ENCODE assay signal across 20 cellular contexts in the genomic region with DNA sequence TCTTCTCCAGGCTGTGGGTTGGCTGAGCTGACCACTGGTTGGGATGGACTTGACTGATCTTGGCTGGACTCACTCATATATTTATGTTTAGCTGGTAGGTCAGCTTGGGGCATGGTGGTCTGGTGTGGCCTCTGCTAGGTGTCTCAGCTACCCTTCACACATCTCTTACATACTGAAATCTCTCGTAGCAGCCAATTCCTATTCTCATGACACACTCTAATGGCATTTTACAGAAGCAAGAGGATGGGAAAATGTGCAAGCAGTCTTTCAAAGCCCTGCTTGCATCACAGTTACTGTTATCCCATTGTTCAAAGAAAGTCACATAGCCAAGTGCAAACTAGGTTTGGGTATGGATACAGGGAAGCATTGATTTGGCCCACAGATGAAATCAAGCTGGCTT. TPM values are rescaled to one million over a fixed set of nuclear protein-coding genes. Genes with fewer than 3 reads are reported as not detected.
DNase-seq lines count a peak whose midpoint lies in the region; ATAC-seq, FAIRE-seq and TF ChIP-seq lines count a peak whose summit lies in the region.
"Had no signal": no experiment of that assay in that cellular context is flagged by ENCODE, and none has a peak within 500 bp of the region (broad histone marks: within the 10 kb centered on the region; RNA-seq: fewer than 3 reads in every experiment).

No MANE protein-coding gene starts in this region.

- no peak overlapping the region for H2BK20ac ChIP-seq in H9 (ENCODE audit: low read depth, low read length, poor library complexity, severe bottlenecking)

- no peak overlapping the region for H3K4me3 Mint-ChIP-seq in stimulated activated memory B cell treated with anti-CD40 and anti-IgM and Interleukin-4, amounts not matched to agents 10 μg/mL and 1 μg/mL and 100 μg/mL, for 72 hours
- no peak overlapping the region for H3K4me3 Mint-ChIP-seq in activated naive CD8-positive, alpha-beta T cell treated with anti-CD3 and anti-CD28 coated beads for 36 hours
- H3K4me3 Mint-ChIP-seq in H9: no peak overlapping the region
- H3K4me3 Mint-ChIP-seq: CD8-positive, alpha-beta memory T cell; IgD-negative memory B cell had no signal

- H3K18ac ChIP-seq in H9 (ENCODE audit: insufficient read length, low read depth, low read length): no peak overlapping the region

- no peaks in the 10 kb centered on the region for H3K23me2 ChIP-seq in H9 (ENCODE audit: insufficient read length, low read depth, low read length, poor library complexity, severe bottlenecking)

- no peaks in the 10 kb centered on the region for H3K27me3 Mint-ChIP-seq in stimulated activated memory B cell treated with anti-CD40 and anti-IgM and Interleukin-4, amounts not matched to agents 10 μg/mL and 1 μg/mL and 100 μg/mL, for 72 hours
- H3K27me3 Mint-ChIP-seq in activated naive CD8-positive, alpha-beta T cell treated with anti-CD3 and anti-CD28 coated beads for 36 hours: no peaks in the 10 kb centered on the region
- no peaks in the 10 kb centered on the region for H3K27me3 Mint-ChIP-seq in H9 (ENCODE audit: low read depth)
- H3K27me3 Mint-ChIP-seq: CD8-positive, alpha-beta memory T cell; IgD-negative memory B cell had no signal

- H3K4me1 Mint-ChIP-seq in stimulated activated memory B cell treated with anti-CD40 and anti-IgM and Interleukin-4, amounts not matched to agents 10 μg/mL and 1 μg/mL and 100 μg/mL, for 72 hours: no peaks in the 10 kb centered on the region
- no peaks in the 10 kb centered on the region for H3K4me1 Mint-ChIP-seq in activated naive CD8-positive, alpha-beta T cell treated with anti-CD3 and anti-CD28 coated beads for 36 hours
- H3K4me1 Mint-ChIP-seq in H9: peaks cover 20 to 22% of the 10 kb centered on the region in 2 experiments
- H3K4me1 Mint-ChIP-seq: CD8-positive, alpha-beta memory T cell; IgD-negative memory B cell had no signal

- H3K79me1 ChIP-seq in H9 (ENCODE audit: insufficient read depth, low read depth, low read length, poor library complexity, severe bottlenecking): no peaks in the 10 kb centered on the region

- H2BK12ac ChIP-seq in H9 (ENCODE audit: insufficient read length, low read depth, low read length): no peak overlapping the region

- no peaks in the 10 kb centered on the region for H3K27me3 ChIP-seq in bronchial epithelial cell (ENCODE audit: control insufficient read depth, insufficient read depth, low read length)
- H3K27me3 ChIP-seq in H9 (ENCODE audit: insufficient read depth, low read length): no peaks in the 10 kb centered on the region
- H3K27me3 ChIP-seq: BLaER1 had no signal

- no peaks in the 10 kb centered on the region for H3K9me3 Mint-ChIP-seq in stimulated activated memory B cell treated with anti-CD40 and anti-IgM and Interleukin-4, amounts not matched to agents 10 μg/mL and 1 μg/mL and 100 μg/mL, for 72 hours
- H3K9me3 Mint-ChIP-seq in activated naive CD8-positive, alpha-beta T cell treated with anti-CD3 and anti-CD28 coated beads for 36 hours: no peaks in the 10 kb centered on the region
- no peaks in the 10 kb centered on the region for H3K9me3 Mint-ChIP-seq in H9

- H2BK15ac ChIP-seq in H9 (ENCODE audit: low read depth, low read length): no peak overlapping the region

- no peaks in the 10 kb centered on the region for H3K79me2 ChIP-seq in H9 (ENCODE audit: insufficient read depth, low read length)

- no peak overlapping the region for H2AFZ ChIP-seq in H9 (ENCODE audit: low read length)

- H3K36me3 ChIP-seq in bronchial epithelial cell (ENCODE audit: control insufficient read depth, insufficient read depth, low read length): no peaks in the 10 kb centered on the region
- H3K36me3 ChIP-seq: BLaER1, HAP-1 had no signal

- H2BK120ac ChIP-seq in H9 (ENCODE audit: low read depth, low read length, poor library complexity, severe bottlenecking): no peak overlapping the region

- TF ChIP-seq CTCF in bronchial epithelial cell (IDR thresholded peaks at IDR 0.05; ENCODE audit: insufficient read depth, low read length, severe bottlenecking): no peak
- no peak for TF ChIP-seq CTCF in H9 (conservative IDR thresholded peaks at IDR 0.05)

- H4K5ac ChIP-seq in H9 (ENCODE audit: insufficient read length, low read depth, low read length): no peak overlapping the region

- H2BK5ac ChIP-seq in H9 (ENCODE audit: insufficient read length, low read length): no peak overlapping the region

- WGBS in H9 (ENCODE audit: extremely low coverage, insufficient read length, low lambda C conversion rate): no CpG with 5 or more reads among the region's 1 CpG

- FAIRE-seq in bronchial epithelial cell (lab: Jason Lieb, UNC): no peak
- FAIRE-seq: A549, G401.6, GM12891 had no signal

- no peaks in the 10 kb centered on the region for H3K4me1 ChIP-seq in H9 (ENCODE audit: insufficient read depth, low read length)
- H3K4me1 ChIP-seq: A549, BLaER1, Caco-2 had no signal

- H3K14ac ChIP-seq in H9 (ENCODE audit: insufficient read depth, low read length): no peak overlapping the region

- H3K4me2 ChIP-seq in H9 (ENCODE audit: insufficient read depth, insufficient read length, low read length): no peak overlapping the region
- H3K4me2 ChIP-seq: A549, BLaER1 had no signal

- H4K91ac ChIP-seq in H9 (ENCODE audit: insufficient read length, low read depth, low read length): no peak overlapping the region

- no peak overlapping the region for H3K56ac ChIP-seq in H9 (ENCODE audit: insufficient read length, low read depth, low read length)

- peak; percentile 27 for ATAC-seq in stimulated activated memory B cell treated with anti-CD40 and anti-IgM and Interleukin-4, amounts not matched to agents 10 μg/mL and 1 μg/mL and 100 μg/mL, for 72 hours
- ATAC-seq: A549 had no signal

- H4K8ac ChIP-seq in H9 (replicated peaks; ENCODE audit: insufficient read length, low read depth, low read length): no peak overlapping the region

- H3K36me3 Mint-ChIP-seq in stimulated activated memory B cell treated with anti-CD40 and anti-IgM and Interleukin-4, amounts not matched to agents 10 μg/mL and 1 μg/mL and 100 μg/mL, for 72 hours: no peaks in the 10 kb centered on the region
- H3K36me3 Mint-ChIP-seq in activated naive CD8-positive, alpha-beta T cell treated with anti-CD3 and anti-CD28 coated beads for 36 hours: no peaks in the 10 kb centered on the region
- H3K36me3 Mint-ChIP-seq in H9 (ENCODE audit: insufficient read depth in 1 of 3, low read depth in 3 of 3): no peaks in the 10 kb centered on the region
- H3K36me3 Mint-ChIP-seq: CD8-positive, alpha-beta memory T cell; IgD-negative memory B cell had no signal

- no peak overlapping the region for H3K27ac ChIP-seq in H9 (ENCODE audit: insufficient read length, low read depth, low read length)
- H3K27ac ChIP-seq: A549, BLaER1 had no signal

- H3K9ac ChIP-seq in H9 (ENCODE audit: extremely low read depth, insufficient read length, low read length): no peak overlapping the region
- H3K9ac ChIP-seq: BLaER1 had no signal

- H3K4me3 ChIP-seq in bronchial epithelial cell (ENCODE audit: low read depth, low read length): no peak overlapping the region
- H3K4me3 ChIP-seq: A549, BLaER1, HAP-1 had no signal

- DNase-seq in ELR (ENCODE audit: low read depth): peak; percentile 3
- DNase-seq in bronchial epithelial cell (ENCODE audit: low read depth): peak; percentile 6
- DNase-seq in iris pigment epithelial cell (ENCODE audit: low read depth): peak; percentile 66
- DNase-seq in activated naive CD4-positive, alpha-beta T cell (lab: John Stamatoyannopoulos, UW): no peak
- DNase-seq in activated CD8-positive, alpha-beta memory T cell treated with anti-CD3 and anti-CD28 coated beads, Interleukin-2, amount 50 U/mL, for 48 hours: no peak
- DNase-seq in activated naive CD8-positive, alpha-beta T cell treated with anti-CD3 and anti-CD28 coated beads for 36 hours: no peak
- DNase-seq in H9: no peak
- DNase-seq: AML-193; Caco-2; CD8-positive, alpha-beta memory T cell; DMS53; GOT3 had no signal

- H3K4ac ChIP-seq in H9 (ENCODE audit: low read depth, low read length): no peak overlapping the region

- no peak overlapping the region for H3T11ph ChIP-seq in H9 (ENCODE audit: low read length)

- no peak overlapping the region for H3K23ac ChIP-seq in H9 (ENCODE audit: insufficient read length, low read depth, low read length)

- no peaks in the 10 kb centered on the region for H4K20me1 ChIP-seq in H9 (ENCODE audit: control insufficient read depth, insufficient read depth, insufficient read length)
- H4K20me1 ChIP-seq: BLaER1 had no signal

- no peak overlapping the region for H3K27ac Mint-ChIP-seq in stimulated activated memory B cell treated with anti-CD40 and anti-IgM and Interleukin-4, amounts not matched to agents 10 μg/mL and 1 μg/mL and 100 μg/mL, for 72 hours
- no peak overlapping the region for H3K27ac Mint-ChIP-seq in activated naive CD8-positive, alpha-beta T cell treated with anti-CD3 and anti-CD28 coated beads for 36 hours
- no peak overlapping the region for H3K27ac Mint-ChIP-seq in H9
- H3K27ac Mint-ChIP-seq: CD8-positive, alpha-beta memory T cell; IgD-negative memory B cell had no signal

- H2AK5ac ChIP-seq in H9 (ENCODE audit: insufficient read length, low read length): no peak overlapping the region

- no peaks in the 10 kb centered on the region for H3K9me3 ChIP-seq in H9 (ENCODE audit: control insufficient read depth, low read depth, low read length)
- H3K9me3 ChIP-seq: A549, BLaER1, Caco-2, HAP-1 had no signal

RNA-seq across cellular contexts. Expression of a gene that starts 55.5 kb away (rescaled TPM):
- under 0.01 and 1.6 TPM in 2 replicates for total RNA-seq in bronchial epithelial cell
- under 1 TPM; 0.04 to 0.06 TPM for total RNA-seq in activated naive CD8-positive, alpha-beta T cell treated with anti-CD3 and anti-CD28 coated beads for 36 hours
- total RNA-seq in H9 (2021): 60.7 and 61.7 TPM in 2 replicates
- total RNA-seq: CD8-positive, alpha-beta memory T cell; HT-29 had no signal

Comparison
In these comparisons a context has a peak if more than half of its experiments do, and no peak if none do; other contexts are left out.
1. DNase-seq: peak in ELR (single experiment), bronchial epithelial cell (single experiment) and iris pigment epithelial cell (single experiment); none in activated naive CD4-positive, alpha-beta T cell (0 of 4), activated CD8-positive, alpha-beta memory T cell treated with anti-CD3 and anti-CD28 coated beads, Interleukin-2, amount 50 U/mL, for 48 hours (single experiment), activated naive CD8-positive, alpha-beta T cell treated with anti-CD3 and anti-CD28 coated beads for 36 hours (single experiment) and H9 (single experiment).
2. RNA of a gene that starts 55.5 kb away (total RNA-seq): 60.7 to 61.7 TPM in H9; under 0.01 to 1.6 TPM in bronchial epithelial cell and 0.04 to 0.06 TPM in activated naive CD8-positive, alpha-beta T cell treated with anti-CD3 and anti-CD28 coated beads for 36 hours; every median in the first group is over 10 times any median in the second.